In the genomic region with DNA sequence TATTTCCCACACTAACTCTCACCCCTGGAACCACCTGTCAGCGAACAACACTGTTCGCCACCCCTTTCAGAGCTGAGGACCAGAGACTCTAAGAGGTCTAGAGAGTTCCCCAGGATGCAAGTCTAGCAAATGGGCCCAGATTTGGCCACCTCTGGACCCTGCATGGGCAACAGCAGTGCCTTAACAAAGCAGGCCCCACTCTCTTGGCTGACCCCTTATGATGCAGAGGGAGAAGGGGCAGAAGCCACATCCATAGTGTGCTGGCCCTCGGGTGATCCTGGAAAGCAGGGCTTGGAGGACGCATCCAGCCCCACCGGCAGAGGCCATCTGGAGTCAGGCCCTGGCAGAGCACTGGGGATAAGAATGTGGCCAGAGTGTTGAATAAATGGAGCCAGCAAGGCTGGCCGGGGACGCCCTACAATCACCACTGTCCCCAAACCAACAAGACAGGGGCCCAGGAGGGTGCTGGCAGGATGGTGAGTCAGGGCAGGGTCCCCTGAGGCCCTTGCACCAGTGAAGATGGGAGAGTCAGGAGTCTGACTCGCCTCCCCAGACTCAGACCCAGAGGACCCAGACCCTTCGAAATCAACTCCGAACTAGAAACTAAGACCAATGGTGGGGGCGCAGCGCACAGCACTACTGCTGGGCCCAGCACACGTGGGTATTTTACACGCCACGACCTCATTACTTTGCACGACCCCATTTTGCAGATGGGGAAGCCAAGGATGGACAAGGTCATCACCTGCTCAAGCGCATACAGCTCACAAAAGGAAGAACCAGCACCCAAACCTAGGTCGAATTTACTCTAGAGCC, we compare ENCODE assay signal across 11 cellular contexts. TPM values are rescaled to one million over a fixed set of nuclear protein-coding genes. Genes with fewer than 3 reads are reported as not detected.
DNase-seq lines count a peak whose midpoint lies in the region; ATAC-seq and TF ChIP-seq lines count a peak whose summit lies in the region.
"Had no signal": no experiment of that assay in that cellular context is flagged by ENCODE, and none has a peak within 500 bp of the region (broad histone marks: within the 10 kb centered on the region; RNA-seq: fewer than 3 reads in every experiment).

No MANE protein-coding gene starts in this region.

- H3K4me3 ChIP-seq in fibroblast of mammary gland (ENCODE audit: control insufficient read depth, low read depth, low read length) (no peak overlapping the region), rectal smooth muscle tissue (ENCODE audit: low read length) (peak overlapping the region; percentile 3)

- intact Hi-C loops in activated B cell treated with CpG ODN at 0.5 μM for 24 hours (cut with micrococcal nuclease) = loop anchor here (2.0 kb wide), 1 partner anchor 42 kb away; no protein-coding TSS in a partner anchor

- peaks cover 82% of the 10 kb centered on the region for H3K4me1 Mint-ChIP-seq in activated B cell treated with CpG ODN at 0.5 μM for 24 hours

- H3K27me3 Mint-ChIP-seq in activated B cell treated with CpG ODN at 0.5 μM for 24 hours = no peaks in the 10 kb centered on the region

- H3K4me3 Mint-ChIP-seq in activated B cell treated with CpG ODN at 0.5 μM for 24 hours = peak overlapping the region; percentile 64

- DNase-seq in EH (ENCODE audit: low read depth) (peak; percentile 43), activated B cell treated with CpG ODN at 0.5 μM for 24 hours (peak; percentile 32), fibroblast of mammary gland (ENCODE audit: low read depth) (peak; percentile 52), AG08395 (ENCODE audit: low spot score) (no peak)
- DNase-seq in activated CD4-positive, CD25-positive, alpha-beta regulatory T cell treated with anti-CD3 and anti-CD28 coated beads, Interleukin-2, amount 50 U/mL, for 72 hours = no peak
- no peak for DNase-seq in NK-92 treated with Interleukin-12 subunit alpha and Interleukin-12 subunit beta, amount 100 ng/mL, for 24 hours (lab: John Stamatoyannopoulos, UW)
- DNase-seq: activated gamma-delta T cell; stimulated activated CD4-positive, alpha-beta T cell treated with anti-CD3 and anti-CD28 coated beads, Interleukin-2, amount 100 ng/mL, for 24 hours had no signal

- peaks cover 16% of the 10 kb centered on the region for H3K36me3 Mint-ChIP-seq in activated B cell treated with CpG ODN at 0.5 μM for 24 hours (ENCODE audit: low read depth)

- CTCF ChIA-PET in activated B cell treated with CpG ODN at 0.5 μM for 24 hours (lab: Charles Lee) = no interaction called here

- H3K27ac ChIP-seq in rectal smooth muscle tissue (ENCODE audit: low read depth, low read length) = peak overlapping the region; percentile 44

- H3K9ac ChIP-seq in rectal smooth muscle tissue (ENCODE audit: low read length) = no peak overlapping the region

- H3K27me3 ChIP-seq in rectal smooth muscle tissue (ENCODE audit: control insufficient read depth, insufficient read depth, low read length) = no peaks in the 10 kb centered on the region

- ATAC-seq in activated B cell treated with CpG ODN at 0.5 μM for 24 hours (ENCODE audit: low read depth) = peak; percentile 45
- ATAC-seq in GM18517 (IDR thresholded peaks at IDR 0.05; ENCODE audit: unreplicated experiment) = no peak
- ATAC-seq: HCT116 had no signal

- no peak for TF ChIP-seq CTCF in activated B cell treated with CpG ODN at 0.5 μM for 24 hours (IDR thresholded peaks at IDR 0.05)
- TF ChIP-seq CTCF in fibroblast of mammary gland (conservative IDR thresholded peaks at IDR 0.05; ENCODE audit: control insufficient read depth, insufficient read depth, low read depth, low read length) = no peak

- no peaks in the 10 kb centered on the region for H3K36me3 ChIP-seq in rectal smooth muscle tissue (ENCODE audit: control insufficient read depth, insufficient read depth, low read length)

- H3K4me1 ChIP-seq in rectal smooth muscle tissue (ENCODE audit: control insufficient read depth, insufficient read depth, low read length) = peaks cover 45% of the 10 kb centered on the region

- no peaks in the 10 kb centered on the region for H3K9me3 Mint-ChIP-seq in activated B cell treated with CpG ODN at 0.5 μM for 24 hours

- POLR2A ChIA-PET in activated B cell treated with CpG ODN at 0.5 μM for 24 hours (lab: Charles Lee) = interaction anchor here (0.7 to 1.3 kb wide), 3 partner anchors 41 to 63 kb away, joined by 3 read pairs; no protein-coding TSS in a partner anchor

- peak overlapping the region; percentile 89 for H3K27ac Mint-ChIP-seq in activated B cell treated with CpG ODN at 0.5 μM for 24 hours

RNA-seq across cellular contexts. Expression of gene CSNK1E, which starts 6.5 kb away (rescaled TPM):
- total RNA-seq in activated B cell treated with CpG ODN at 0.5 μM for 24 hours = 80.6 and 85.2 TPM in 2 replicates

RNA-seq across cellular contexts. Expression of gene TMEM184B, which starts 37.9 kb away (rescaled TPM):
- 17.4 and 24.0 TPM in 2 replicates for total RNA-seq in activated B cell treated with CpG ODN at 0.5 μM for 24 hours

Comparison
In these comparisons a context has a peak if more than half of its experiments do, and no peak if none do; other contexts are left out.
1. DNase-seq: peak in EH (single experiment), activated B cell treated with CpG ODN at 0.5 μM for 24 hours (single experiment) and fibroblast of mammary gland (single experiment); none in AG08395 (single experiment), activated CD4-positive, CD25-positive, alpha-beta regulatory T cell treated with anti-CD3 and anti-CD28 coated beads, Interleukin-2, amount 50 U/mL, for 72 hours (single experiment) and NK-92 treated with Interleukin-12 subunit alpha and Interleukin-12 subunit beta, amount 100 ng/mL, for 24 hours (single experiment).